10 cellular contexts compared by ENCODE assay signal in the genomic region with DNA sequence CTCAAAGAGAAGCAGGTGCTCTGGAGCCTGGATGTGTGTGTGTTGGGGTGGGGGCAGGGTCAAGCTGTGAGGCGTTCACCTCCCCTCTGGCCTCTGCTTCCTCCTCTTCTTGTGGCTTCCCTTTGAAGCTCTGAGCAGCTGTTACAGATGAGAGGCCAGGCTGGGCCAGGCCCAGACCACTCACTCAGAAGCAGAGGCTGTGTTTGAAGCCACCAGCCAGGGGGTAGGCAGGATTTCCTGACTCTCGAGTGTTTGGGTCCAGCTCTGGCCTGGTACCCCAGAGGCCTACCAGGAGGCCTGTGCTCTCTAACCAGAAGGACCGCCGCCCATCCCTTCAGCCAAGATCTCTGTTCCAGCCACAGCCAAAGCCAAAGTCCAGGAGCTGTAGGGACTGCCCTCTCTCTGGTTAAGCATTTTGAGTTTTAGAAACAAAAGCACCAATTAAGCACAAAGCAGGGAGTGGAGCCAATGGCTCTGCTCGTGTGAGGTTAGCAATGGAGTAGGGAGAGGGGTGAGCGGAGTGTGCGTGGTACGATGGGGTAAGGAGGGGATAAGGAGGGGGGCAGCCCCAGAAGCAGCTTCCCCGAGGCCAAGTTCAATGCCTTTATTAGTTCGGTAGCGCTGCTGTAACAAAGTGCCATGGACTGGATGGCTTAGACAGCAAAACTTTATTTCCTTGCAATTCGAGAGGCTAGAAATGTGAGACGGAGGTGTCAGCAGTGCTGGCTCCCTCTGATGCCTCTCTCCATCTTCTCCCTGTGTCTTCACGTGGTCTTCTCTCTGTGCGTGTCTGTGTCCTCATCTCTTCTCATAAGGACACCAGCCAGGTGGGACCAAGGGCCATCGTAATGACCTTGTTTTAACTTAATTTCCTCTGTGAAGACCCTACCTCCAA. TPM values are rescaled to one million over a fixed set of nuclear protein-coding genes. Genes with fewer than 3 reads are reported as not detected.
A peak's percentile ranks its signal among the peaks of the same experiment; 100 is the strongest.
DNase-seq lines count a peak whose midpoint lies in the region; ATAC-seq, FAIRE-seq and TF ChIP-seq lines count a peak whose summit lies in the region.
"Had no signal": no experiment of that assay in that cellular context is flagged by ENCODE, and none has a peak within 500 bp of the region (broad histone marks: within the 10 kb centered on the region; RNA-seq: fewer than 3 reads in every experiment).

No MANE protein-coding gene starts in this region.

- in situ Hi-C loops in GM12878 (cut with MboI), result no loop called here

- CTCF ChIA-PET in activated CD4-positive, alpha-beta T cell treated with anti-CD3 and anti-CD28 coated beads, Interleukin-2, amount 10 ng/mL, durations not matched to agents 7 days and 5 days (lab: Charles Lee), result interaction anchor here (1.0 to 1.2 kb wide), 3 partner anchors 22 to 65 kb away, joined by 3 to 4 read pairs (median 3); no protein-coding TSS in a partner anchor
- CTCF ChIA-PET in GM12878 (lab: Yijun Ruan, JAX), result interaction anchor here (0.7 to 2.4 kb wide), 8 partner anchors 10 to 50 kb away, joined by 3 to 12 read pairs (median 4); no protein-coding TSS in a partner anchor

- ATAC-seq in HG03439 (IDR thresholded peaks at IDR 0.05; ENCODE audit: unreplicated experiment) (peak; percentile 47), GM12878 (peak; percentile 92), GM19455 (IDR thresholded peaks at IDR 0.05; ENCODE audit: unreplicated experiment) (no peak)
- peak; percentile 70 to 76 for ATAC-seq in stimulated activated naive B cell treated with anti-CD40 and anti-IgM and Interleukin-4, amounts not matched to agents 10 μg/mL and 1 μg/mL and 100 μg/mL, for 72 hours (replicated peaks)

- H3K4me1 ChIP-seq in GM12878 (ENCODE audit: control insufficient read depth, insufficient read depth, low read length), result peaks cover 39% of the 10 kb centered on the region

- no TSS peak for BruUV-seq in GM12878 (replicated peaks; lab: Mats Ljungman, UMichigan)

- no peaks in the 10 kb centered on the region for H3K27me3 ChIP-seq in GM12878 (replicated peaks in 1 of 2; ENCODE audit: control insufficient read depth in 2 of 2, insufficient read depth in 2 of 2, low read length in 1 of 2)

- peaks cover 60% of the 10 kb centered on the region for H3K36me3 Mint-ChIP-seq in activated CD4-positive, alpha-beta T cell treated with anti-CD3 and anti-CD28 coated beads, Interleukin-2, amount 10 ng/mL, durations not matched to agents 7 days and 5 days (ENCODE audit: low read depth)
- H3K36me3 Mint-ChIP-seq in stimulated activated naive B cell treated with anti-CD40 and anti-IgM and Interleukin-4, amounts not matched to agents 10 μg/mL and 1 μg/mL and 100 μg/mL, for 72 hours, result peaks cover 21 to 48% of the 10 kb centered on the region in 2 donors

- peak; percentile 61 for FAIRE-seq in GM12878 (lab: Jason Lieb, UNC)

- H3K27ac ChIP-seq in GM12878 (ENCODE audit: control insufficient read depth, insufficient read depth), result peak overlapping the region; percentile 55
- H3K27ac ChIP-seq: SK-N-MC had no signal

- H3K9me3 Mint-ChIP-seq in activated CD4-positive, alpha-beta T cell treated with anti-CD3 and anti-CD28 coated beads, Interleukin-2, amount 10 ng/mL, durations not matched to agents 7 days and 5 days, result no peaks in the 10 kb centered on the region
- no peaks in the 10 kb centered on the region for H3K9me3 Mint-ChIP-seq in stimulated activated naive B cell treated with anti-CD40 and anti-IgM and Interleukin-4, amounts not matched to agents 10 μg/mL and 1 μg/mL and 100 μg/mL, for 72 hours

- H3K79me2 ChIP-seq in GM12878 (ENCODE audit: control insufficient read depth, insufficient read depth, low read length), result peaks cover 62% of the 10 kb centered on the region

- no peaks in the 10 kb centered on the region for H3K9me3 ChIP-seq in GM12878 (replicated peaks; ENCODE audit: control insufficient read depth, insufficient read depth, low read length)

- peak overlapping the region; percentile 76 for H3K27ac Mint-ChIP-seq in activated CD4-positive, alpha-beta T cell treated with anti-CD3 and anti-CD28 coated beads, Interleukin-2, amount 10 ng/mL, durations not matched to agents 7 days and 5 days
- H3K27ac Mint-ChIP-seq in stimulated activated naive B cell treated with anti-CD40 and anti-IgM and Interleukin-4, amounts not matched to agents 10 μg/mL and 1 μg/mL and 100 μg/mL, for 72 hours, result peak overlapping the region; percentile 92

- POLR2A ChIA-PET in activated CD4-positive, alpha-beta T cell treated with anti-CD3 and anti-CD28 coated beads, Interleukin-2, amount 10 ng/mL, durations not matched to agents 7 days and 5 days (lab: Charles Lee), result no interaction called here
- POLR2A ChIA-PET in GM12878 (lab: Charles Lee), result interaction anchor here (0.6 to 2.5 kb wide), 11 partner anchors 10 to 103 kb away, joined by 3 to 16 read pairs (median 5); no protein-coding TSS in a partner anchor

- H3K4me2 ChIP-seq in GM12878 (ENCODE audit: control insufficient read depth, insufficient read depth), result peak overlapping the region; percentile 21

- no peak for TF ChIP-seq RAD21 in GM12878 (IDR thresholded peaks at IDR 0.05; ENCODE audit: insufficient read depth, low read depth, low read length)

- SMC1A ChIA-PET in GM12878 (lab: Charles Lee; ENCODE audit: uncharacterized antibody, unreplicated experiment), result interaction anchor here (1.3 to 6.1 kb wide), 9 partner anchors 10 to 163 kb away, joined by 4 to 70 read pairs (median 8); no protein-coding TSS in a partner anchor

- RAD21 ChIA-PET in GM12878 (lab: Charles Lee; ENCODE audit: unreplicated experiment), result interaction anchor here (0.8 to 5.5 kb wide), 8 partner anchors 11 to 50 kb away, joined by 3 to 25 read pairs (median 6); no protein-coding TSS in a partner anchor

- no peak for DNase-seq in activated CD4-positive, alpha-beta T cell treated with anti-CD3 and anti-CD28 coated beads, Interleukin-2, amount 10 ng/mL, durations not matched to agents 7 days and 5 days
- no peak for DNase-seq in activated CD4-positive, alpha-beta T cell treated with anti-CD3 and anti-CD28 coated beads for 4 hours
- no peak for DNase-seq in GM12878 (ENCODE audit: low read depth, low spot score)
- DNase-seq in stimulated activated naive B cell treated with anti-CD40 and anti-IgM and Interleukin-4, amounts not matched to agents 10 μg/mL and 1 μg/mL and 100 μg/mL, for 72 hours, result no peak
- DNase-seq in amniotic stem cell (lab: John Stamatoyannopoulos, UW), result no peak
- no peak for DNase-seq in medulla oblongata (ENCODE audit: extremely low spot score)

- intact Hi-C loops in GM12878 (cut with micrococcal nuclease; ENCODE audit: unreplicated experiment), result no loop called here

- H3K27me3 Mint-ChIP-seq in activated CD4-positive, alpha-beta T cell treated with anti-CD3 and anti-CD28 coated beads, Interleukin-2, amount 10 ng/mL, durations not matched to agents 7 days and 5 days, result no peaks in the 10 kb centered on the region
- no peaks in the 10 kb centered on the region for H3K27me3 Mint-ChIP-seq in stimulated activated naive B cell treated with anti-CD40 and anti-IgM and Interleukin-4, amounts not matched to agents 10 μg/mL and 1 μg/mL and 100 μg/mL, for 72 hours

- H3K4me3 ChIP-seq in GM12878, result no peak overlapping the region
- H3K4me3 ChIP-seq: SK-N-MC had no signal

- TF ChIP-seq POLR2A in GM12878 (IDR thresholded peaks at IDR 0.05; ENCODE audit: low read depth, low read length), result peak; percentile 23; the same call in 1 of the 2 replicates

- H4K20me1 ChIP-seq in GM12878 (ENCODE audit: control insufficient read depth, insufficient read depth), result 0 out of 2 replicates have a peak, but pooled peaks cover 3% of the 10 kb centered on the region

- peaks cover 75% of the 10 kb centered on the region for H3K4me1 Mint-ChIP-seq in activated CD4-positive, alpha-beta T cell treated with anti-CD3 and anti-CD28 coated beads, Interleukin-2, amount 10 ng/mL, durations not matched to agents 7 days and 5 days
- peaks cover 68 to 85% of the 10 kb centered on the region in 2 donors for H3K4me1 Mint-ChIP-seq in stimulated activated naive B cell treated with anti-CD40 and anti-IgM and Interleukin-4, amounts not matched to agents 10 μg/mL and 1 μg/mL and 100 μg/mL, for 72 hours

- TF ChIP-seq EP300 in GM12878 (IDR thresholded peaks at IDR 0.05; ENCODE audit: borderline replicate concordance in 1 of 2, control insufficient read depth in 1 of 2, low read depth in 2 of 2, low read length in 2 of 2), result no peak

- no peak for TF ChIP-seq CTCF in GM12878 (IDR thresholded peaks at IDR 0.05 in 2 of 3, conservative IDR thresholded peaks at IDR 0.05 in 1 of 3; ENCODE audit: control insufficient read depth in 2 of 3, extremely low read depth in 1 of 3, insufficient read depth in 1 of 3, low read depth in 3 of 3, low read length in 3 of 3)

- H2AFZ ChIP-seq in GM12878 (ENCODE audit: control insufficient read depth, low read depth, low read length), result no peak overlapping the region

- whole genome bisulfite sequencing in GM12878 (ENCODE audit: insufficient coverage, insufficient replicate concordance, low lambda C conversion rate, missing lambda C conversion rate), result 72% methylated on average over 16 of the region's 16 CpGs

- no peak overlapping the region for H3K4me3 Mint-ChIP-seq in activated CD4-positive, alpha-beta T cell treated with anti-CD3 and anti-CD28 coated beads, Interleukin-2, amount 10 ng/mL, durations not matched to agents 7 days and 5 days
- H3K4me3 Mint-ChIP-seq in stimulated activated naive B cell treated with anti-CD40 and anti-IgM and Interleukin-4, amounts not matched to agents 10 μg/mL and 1 μg/mL and 100 μg/mL, for 72 hours, result peak overlapping the region; percentile 60 to 63

- no peak overlapping the region for H3K9ac ChIP-seq in GM12878 (ENCODE audit: control insufficient read depth, insufficient read depth, low read length)

- H3K36me3 ChIP-seq in GM12878 (ENCODE audit: control insufficient read depth in 2 of 2, insufficient read depth in 2 of 2, low read length in 1 of 2), result peaks cover 5 to 24% of the 10 kb centered on the region in 2 experiments; a peak in 3 of 4 replicates

RNA-seq across cellular contexts. Expression of gene RCSD1, which starts 20.5 kb away (rescaled TPM):
- total RNA-seq in activated CD4-positive, alpha-beta T cell treated with anti-CD3 and anti-CD28 coated beads, Interleukin-2, amount 10 ng/mL, durations not matched to agents 7 days and 5 days, result 100 to 1,000 TPM; 152 to 157 TPM
- 50.6 and 59.2 TPM in 2 replicates for total RNA-seq in GM12878 (2013; cell fraction: nucleolus; rRNA removed)
- 64.2 and 65.7 TPM in 2 replicates for total RNA-seq in GM12878 (2014; rRNA removed)
- total RNA-seq in GM12878 (2014; rRNA removed; fragmentation: Illumina TruSeq; extraction: Trizol), result 73.6 and 76.7 TPM in 2 replicates
- 77.4 and 78.3 TPM in 2 replicates for total RNA-seq in GM12878 (2021)
- 42.5 TPM for polyA plus RNA-seq in GM12878 (2011; ENCODE audit: low read depth)
- 54.8 and 59.3 TPM in 2 replicates for polyA plus RNA-seq in GM12878 (2011; rRNA removed)
- polyA plus RNA-seq in GM12878 (2011; cell fraction: cytosol; rRNA removed), result 37.4 and 40.7 TPM in 2 replicates
- 21.2 and 25.8 TPM in 2 replicates for polyA plus RNA-seq in GM12878 (2011; cell fraction: nucleus; rRNA removed)
- 62.9 and 72.8 TPM in 2 replicates for polyA plus RNA-seq in GM12878 (2012)
- polyA plus RNA-seq in GM12878 (2014; fragmentation: Illumina TruSeq; extraction: Trizol), result 56.8 and 71.5 TPM in 2 replicates
- 10 to 100 TPM; 11.4 to 18.9 TPM for polyA plus RNA-seq in GM12878 (2014; fragmentation: Nextera tagmentation; extraction: Ambion mirVana)
- 69.6 and 71.7 TPM in 2 replicates for polyA plus RNA-seq in GM12878 (2014; rRNA removed)
- polyA plus RNA-seq in GM12878 (2016; fragmentation: Nextera tagmentation; extraction: Ambion mirVana), result 10 to 100 TPM; 74.6 to 75.7 TPM
- 45.6 and 53.5 TPM in 2 replicates for polyA minus RNA-seq in GM12878 (2011; rRNA and poly(A)+ RNA removed)
- 19.9 and 20.6 TPM in 2 replicates for polyA minus RNA-seq in GM12878 (2011; cell fraction: cytosol; rRNA and poly(A)+ RNA removed)
- polyA minus RNA-seq in GM12878 (2011; cell fraction: nucleus; rRNA and poly(A)+ RNA removed), result 12.7 and 26.7 TPM in 2 replicates
- polyA plus RNA-seq: BJ had no signal
